Comparison of ENCODE assay signal across 32 cellular contexts in the genomic region with DNA sequence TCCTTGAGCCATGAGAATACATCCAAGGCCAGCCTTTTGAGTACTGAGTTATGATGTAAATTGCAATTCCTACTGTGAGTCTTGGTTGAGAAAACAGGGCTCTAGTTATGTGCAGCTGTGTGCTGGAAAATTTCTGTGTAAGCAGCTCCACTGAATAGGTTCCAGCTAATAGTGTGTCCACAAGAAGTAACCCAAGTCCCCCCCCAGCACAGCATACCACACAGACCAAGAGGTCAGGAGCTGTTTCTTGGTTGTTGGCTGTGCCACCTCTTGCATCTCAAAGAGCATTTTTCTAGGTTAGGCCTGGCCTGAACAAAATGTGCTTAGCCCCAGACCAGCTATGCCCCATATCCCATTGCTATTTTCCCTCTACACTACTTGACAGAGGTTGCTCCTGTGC. TPM values are rescaled to one million over a fixed set of nuclear protein-coding genes. Genes with fewer than 3 reads are reported as not detected.
DNase-seq lines count a peak whose midpoint lies in the region; ATAC-seq, FAIRE-seq and TF ChIP-seq lines count a peak whose summit lies in the region.
"Had no signal": no experiment of that assay in that cellular context is flagged by ENCODE, and none has a peak within 500 bp of the region (broad histone marks: within the 10 kb centered on the region; RNA-seq: fewer than 3 reads in every experiment).

No MANE protein-coding gene starts in this region.

- H3K79me2 ChIP-seq in astrocyte (ENCODE audit: insufficient read depth, low read length) (no peaks in the 10 kb centered on the region), mesendoderm (ENCODE audit: control insufficient read depth, insufficient read depth, low read length) (no peaks in the 10 kb centered on the region), H9 (ENCODE audit: insufficient read depth, low read length) (no peaks in the 10 kb centered on the region)

- no peak overlapping the region for H2AFZ ChIP-seq in astrocyte (ENCODE audit: low read depth, low read length)
- H2AFZ ChIP-seq in H9 (ENCODE audit: low read length) = no peak overlapping the region
- H2AFZ ChIP-seq: GM23248 had no signal

- H2BK120ac ChIP-seq in mesendoderm (ENCODE audit: low read depth, low read length) (no peak overlapping the region), H9 (ENCODE audit: low read depth, low read length, poor library complexity, severe bottlenecking) (no peak overlapping the region)

- no peaks in the 10 kb centered on the region for H3K36me3 ChIP-seq in astrocyte (ENCODE audit: insufficient read depth, low read length)
- H3K36me3 ChIP-seq in mesendoderm (ENCODE audit: control insufficient read depth, insufficient read depth, low read length) = no peaks in the 10 kb centered on the region
- H3K36me3 ChIP-seq in brain microvascular endothelial cell (replicated peaks) = no peaks in the 10 kb centered on the region
- H3K36me3 ChIP-seq: pancreas had no signal

- H3K9ac ChIP-seq in astrocyte (ENCODE audit: low read length) (no peak overlapping the region), mesendoderm (ENCODE audit: low read length) (no peak overlapping the region), H9 (ENCODE audit: extremely low read depth, insufficient read length, low read length) (no peak overlapping the region)
- H3K9ac ChIP-seq: GM23248 had no signal

- H3K27ac ChIP-seq in astrocyte (ENCODE audit: low read depth, low read length) (no peak overlapping the region), mesendoderm (ENCODE audit: low read depth, low read length) (no peak overlapping the region), H9 (ENCODE audit: insufficient read length, low read depth, low read length) (no peak overlapping the region), brain microvascular endothelial cell (no peak overlapping the region)
- H3K27ac ChIP-seq: GM23248, pancreas had no signal

- H3K4ac ChIP-seq in mesendoderm (ENCODE audit: low read depth, low read length) (no peak overlapping the region), H9 (ENCODE audit: low read depth, low read length) (no peak overlapping the region)

- H4K5ac ChIP-seq in mesendoderm (ENCODE audit: low read length) = no peak overlapping the region
- H4K5ac ChIP-seq in H9 (ENCODE audit: insufficient read length, low read depth, low read length) = no peak overlapping the region

- H2BK5ac ChIP-seq in mesendoderm (ENCODE audit: low read length) = no peak overlapping the region
- no peak overlapping the region for H2BK5ac ChIP-seq in H9 (ENCODE audit: insufficient read length, low read length)

- peak; percentile 88 for ATAC-seq in sciatic nerve
- ATAC-seq: activated CD8-positive, alpha-beta T cell treated with anti-CD3 and anti-CD28 coated beads, Interleukin-2, amount 10 ng/mL, durations not matched to agents 7 days and 5 days; left lobe of liver; Panc1; pancreas had no signal

- H3K23me2 ChIP-seq in H9 (ENCODE audit: insufficient read length, low read depth, low read length, poor library complexity, severe bottlenecking) = no peaks in the 10 kb centered on the region

- H3K4me1 ChIP-seq in astrocyte (ENCODE audit: insufficient read depth, low read length) = peaks cover 31% of the 10 kb centered on the region
- H3K4me1 ChIP-seq in mesendoderm (ENCODE audit: control insufficient read depth, low read depth, low read length) = no peaks in the 10 kb centered on the region
- H3K4me1 ChIP-seq in H9 (ENCODE audit: insufficient read depth, low read length) = no peaks in the 10 kb centered on the region
- H3K4me1 ChIP-seq: pancreas had no signal

- in situ Hi-C loops in brain microvascular endothelial cell (cut with HindIII; ENCODE audit: low pct_ligation_motif_present, low sequenced_read_pairs) = no loop called here

- H3K27ac Mint-ChIP-seq in astrocyte (ENCODE audit: unreplicated experiment) = no peak overlapping the region
- no peak overlapping the region for H3K27ac Mint-ChIP-seq in H9
- H3K27ac Mint-ChIP-seq: activated CD8-positive, alpha-beta T cell treated with anti-CD3 and anti-CD28 coated beads, Interleukin-2, amount 10 ng/mL, durations not matched to agents 7 days and 5 days; endodermal cell; HFFc6; immature natural killer cell; nephron had no signal

- no peak overlapping the region for H3T11ph ChIP-seq in H9 (ENCODE audit: low read length)

- H2BK12ac ChIP-seq in H9 (ENCODE audit: insufficient read length, low read depth, low read length) = no peak overlapping the region

- H4K20me1 ChIP-seq in astrocyte (ENCODE audit: insufficient read depth, low read length) = no peaks in the 10 kb centered on the region
- no peaks in the 10 kb centered on the region for H4K20me1 ChIP-seq in H9 (ENCODE audit: control insufficient read depth, insufficient read depth, insufficient read length)

- no peaks in the 10 kb centered on the region for H3K79me1 ChIP-seq in mesendoderm (ENCODE audit: low read length)
- no peaks in the 10 kb centered on the region for H3K79me1 ChIP-seq in H9 (ENCODE audit: insufficient read depth, low read depth, low read length, poor library complexity, severe bottlenecking)

- no peak for FAIRE-seq in astrocyte (lab: Jason Lieb, UNC)
- FAIRE-seq: pancreas, TTC549 had no signal

- no peak overlapping the region for H3K4me2 ChIP-seq in astrocyte (ENCODE audit: low read length)
- H3K4me2 ChIP-seq in mesendoderm (ENCODE audit: low read length) = no peak overlapping the region
- H3K4me2 ChIP-seq in H9 (ENCODE audit: insufficient read depth, insufficient read length, low read length) = no peak overlapping the region

- TF ChIP-seq CTCF in AG10803 (conservative IDR thresholded peaks at IDR 0.05; ENCODE audit: low read length) (no peak), astrocyte (IDR thresholded peaks at IDR 0.05; ENCODE audit: insufficient read depth, low read depth, low read length) (no peak), H9 (conservative IDR thresholded peaks at IDR 0.05) (no peak), brain microvascular endothelial cell (IDR thresholded peaks at IDR 0.05; ENCODE audit: low read depth, low read length, missing control alignments) (no peak)

- H3K4me3 ChIP-seq in AG10803 (ENCODE audit: low read length) (no peak overlapping the region), astrocyte (ENCODE audit: insufficient read depth, low read depth, low read length) (no peak overlapping the region), mesendoderm (ENCODE audit: low read length) (no peak overlapping the region), brain microvascular endothelial cell (ENCODE audit: low read depth, low read length) (no peak overlapping the region)
- H3K4me3 ChIP-seq: GM23248, pancreas had no signal

- H3K36me3 Mint-ChIP-seq in astrocyte (ENCODE audit: low read depth, unreplicated experiment) (no peaks in the 10 kb centered on the region), H9 (ENCODE audit: insufficient read depth in 1 of 3, low read depth in 3 of 3) (peaks cover 0 to 3% (median 0%) of the 10 kb centered on the region in 3 experiments; a peak in 1 of 7 replicates)
- H3K36me3 Mint-ChIP-seq: immature natural killer cell had no signal

- H3K9me3 ChIP-seq in astrocyte (ENCODE audit: insufficient read depth, low read depth, low read length) (no peaks in the 10 kb centered on the region), H9 (ENCODE audit: control insufficient read depth, low read depth, low read length) (no peaks in the 10 kb centered on the region)
- H3K9me3 ChIP-seq: pancreas had no signal

- peaks cover 7% of the 10 kb centered on the region for H3K9me3 Mint-ChIP-seq in astrocyte (ENCODE audit: unreplicated experiment)
- peaks cover 0 to 3% of the 10 kb centered on the region in 2 experiments; a peak in 4 of 5 replicates for H3K9me3 Mint-ChIP-seq in H9

- H4K8ac ChIP-seq in mesendoderm (ENCODE audit: low read depth, low read length) (no peak overlapping the region), H9 (replicated peaks; ENCODE audit: insufficient read length, low read depth, low read length) (no peak overlapping the region)

- H3K14ac ChIP-seq in H9 (ENCODE audit: insufficient read depth, low read length) = no peak overlapping the region

- H3K56ac ChIP-seq in mesendoderm (ENCODE audit: low read length) (no peak overlapping the region), H9 (ENCODE audit: insufficient read length, low read depth, low read length) (no peak overlapping the region)

- intact Hi-C loops in sciatic nerve (cut with DNase I) = no loop called here

- no peak overlapping the region for H2BK15ac ChIP-seq in mesendoderm (replicated peaks; ENCODE audit: low read depth)
- no peak overlapping the region for H2BK15ac ChIP-seq in H9 (ENCODE audit: low read depth, low read length)

- H3K4me3 Mint-ChIP-seq in astrocyte (ENCODE audit: unreplicated experiment) = no peak overlapping the region
- no peak overlapping the region for H3K4me3 Mint-ChIP-seq in H9
- H3K4me3 Mint-ChIP-seq: activated CD8-positive, alpha-beta T cell treated with anti-CD3 and anti-CD28 coated beads, Interleukin-2, amount 10 ng/mL, durations not matched to agents 7 days and 5 days; endodermal cell; HFFc6; immature natural killer cell; nephron had no signal

- H2AK5ac ChIP-seq in mesendoderm (ENCODE audit: low read length) (no peak overlapping the region), H9 (ENCODE audit: insufficient read length, low read length) (no peak overlapping the region)

- H4K91ac ChIP-seq in H9 (ENCODE audit: insufficient read length, low read depth, low read length) = no peak overlapping the region

- H3K18ac ChIP-seq in mesendoderm (ENCODE audit: low read length) (no peak overlapping the region), H9 (ENCODE audit: insufficient read length, low read depth, low read length) (no peak overlapping the region)

- H3K23ac ChIP-seq in mesendoderm (ENCODE audit: low read length) (no peak overlapping the region), H9 (ENCODE audit: insufficient read length, low read depth, low read length) (no peak overlapping the region)

- H3K27me3 Mint-ChIP-seq in astrocyte (ENCODE audit: low read depth, unreplicated experiment) (peaks cover 17% of the 10 kb centered on the region), H9 (ENCODE audit: low read depth) (no peaks in the 10 kb centered on the region; the same call in 1 of the 2 replicates)

- DNase-seq in AG10803 (ENCODE audit: low read depth) (peak; percentile 44), astrocyte (ENCODE audit: low read depth) (peak; percentile 38), fibroblast of gingiva (ENCODE audit: low read depth) (peak; percentile 90), sciatic nerve (ENCODE audit: low spot score) (no peak), mesendoderm (no peak), H9 (no peak), brain microvascular endothelial cell (no peak)
- DNase-seq in activated CD8-positive, alpha-beta memory T cell treated with anti-CD3 and anti-CD28 coated beads, Interleukin-2, amount 50 U/mL, for 4 hours = no peak
- DNase-seq: activated CD4-positive, alpha-beta T cell treated with anti-CD3 and anti-CD28 coated beads for 1 hour; activated CD8-positive, alpha-beta T cell treated with anti-CD3 and anti-CD28 coated beads, Interleukin-2, amount 10 ng/mL, durations not matched to agents 7 days and 5 days; activated gamma-delta T cell treated with Interleukin-2 at 50 U/mL for 16 hours; activated T-cell treated with anti-CD3 and anti-CD28 coated beads, Interleukin-2, amount 50 U/mL, for 1 hour; endodermal cell; GDM1; GM23248; HFFc6; hippocampal formation; immature natural killer cell; KBM-7; midbrain; NCI-H146; NCI-H510A treated with DMSO at 0.1 percent for 48 hours; pancreas; right cardiac atrium; stimulated activated CD4-positive, alpha-beta T cell treated with anti-CD3 and anti-CD28 coated beads, Interleukin-15, amount 100 ng/mL, for 24 hours had no signal

- H3K4me1 Mint-ChIP-seq in astrocyte (ENCODE audit: low read depth, unreplicated experiment) (peaks cover 41% of the 10 kb centered on the region), H9 (peaks cover 0 to 5% of the 10 kb centered on the region in 2 experiments; a peak in 2 of 4 replicates)
- H3K4me1 Mint-ChIP-seq: immature natural killer cell, nephron had no signal

- no peak overlapping the region for H2BK20ac ChIP-seq in H9 (ENCODE audit: low read depth, low read length, poor library complexity, severe bottlenecking)

- H3K27me3 ChIP-seq in astrocyte (ENCODE audit: insufficient read depth, low read length) (no peaks in the 10 kb centered on the region), mesendoderm (ENCODE audit: insufficient read depth, low read length, poor library complexity) (no peaks in the 10 kb centered on the region), H9 (ENCODE audit: insufficient read depth, low read length) (no peaks in the 10 kb centered on the region), brain microvascular endothelial cell (replicated peaks) (no peaks in the 10 kb centered on the region)
- H3K27me3 ChIP-seq: pancreas had no signal

RNA-seq across cellular contexts. Expression of a gene that starts 36.8 kb away (rescaled TPM):
- total RNA-seq in astrocyte = 4.4 and 5.4 TPM in 2 replicates
- 43.1 TPM for total RNA-seq in sciatic nerve
- polyA plus RNA-seq in mesendoderm (2013, experiment 1 of 2) = 34.5 TPM
- polyA plus RNA-seq in mesendoderm (2013, experiment 2 of 2) = 34.9 TPM
- 1.2 and 1.8 TPM in 2 replicates for total RNA-seq in H9 (2021)
- total RNA-seq: A172; activated CD8-positive, alpha-beta T cell treated with anti-CD3 and anti-CD28 coated beads, Interleukin-2, amount 10 ng/mL, durations not matched to agents 7 days and 5 days; GM23248; SK-MEL-5; T-helper 1 cell treated with Interleukin-12 subunit alpha and Interleukin-12 subunit beta and Interleukin-4 antibody, amounts not matched to agents 30 ng/mL and 1 ng/mL, for 36 hours had no signal

Comparison
In these comparisons a context has a peak if more than half of its experiments do, and no peak if none do; other contexts are left out.
1. DNase-seq: peak in AG10803 (single experiment), astrocyte (single experiment) and fibroblast of gingiva (single experiment); none in sciatic nerve (single experiment), mesendoderm (single experiment), H9 (single experiment), brain microvascular endothelial cell (single experiment) and activated CD8-positive, alpha-beta memory T cell treated with anti-CD3 and anti-CD28 coated beads, Interleukin-2, amount 50 U/mL, for 4 hours (single experiment).